21 cellular contexts compared by ENCODE assay signal in genomic region chr7:157469181-157470016, GRCh38.
DNase-seq lines count a peak whose midpoint lies in the region; ATAC-seq and TF ChIP-seq lines count a peak whose summit lies in the region.
"Had no signal": no experiment of that assay in that cellular context is flagged by ENCODE, and none has a peak within 500 bp of the region (broad histone marks: within the 10 kb centered on the region; RNA-seq: fewer than 3 reads in every experiment).

No MANE protein-coding gene starts in this region.

- peak; percentile 19 for DNase-seq in activated CD8-positive, alpha-beta T cell treated with anti-CD3 and anti-CD28 coated beads, Interleukin-2, amount 10 ng/mL, durations not matched to agents 7 days and 5 days
- no peak for DNase-seq in activated CD8-positive, alpha-beta T cell treated with anti-CD3 and anti-CD28 coated beads for 36 hours
- DNase-seq in H9 (peak; percentile 25), mesenteric fat pad (ENCODE audit: low spot score) (peak; percentile 85), NCI-H2029 (lab: John Stamatoyannopoulos, UW) (no peak), GM20000 (ENCODE audit: low spot score) (no peak)
- DNase-seq: DMS53, GDM1, KG1, NCI-H1092, NCI-H1436, NCI-H187 treated with DMSO at 0.1 percent for 48 hours, NCI-H2227 treated with DMSO at 0.1 percent for 48 hours, NCI-H510A treated with DMSO at 0.1 percent for 48 hours, NCI-H748 treated with DMSO at 0.1 percent for 48 hours, SHP77 treated with DMSO at 0.1 percent for 48 hours had no signal

- no peak overlapping the region for H2BK20ac ChIP-seq in H9 (ENCODE audit: low read depth, low read length, poor library complexity, severe bottlenecking)

- H3K23me2 ChIP-seq in H9 (ENCODE audit: insufficient read length, low read depth, low read length, poor library complexity, severe bottlenecking): no peaks in the 10 kb centered on the region

- no peak overlapping the region for H3T11ph ChIP-seq in H9 (ENCODE audit: low read length)

- H3K79me2 ChIP-seq in H9 (ENCODE audit: insufficient read depth, low read length): no peaks in the 10 kb centered on the region

- peaks cover 27% of the 10 kb centered on the region for H3K36me3 Mint-ChIP-seq in activated CD8-positive, alpha-beta T cell treated with anti-CD3 and anti-CD28 coated beads, Interleukin-2, amount 10 ng/mL, durations not matched to agents 7 days and 5 days (ENCODE audit: low read depth)
- peaks cover 11% of the 10 kb centered on the region for H3K36me3 Mint-ChIP-seq in activated CD8-positive, alpha-beta T cell treated with anti-CD3 and anti-CD28 coated beads for 36 hours (ENCODE audit: low read depth)
- peaks cover 4 to 20% (median 14%) of the 10 kb centered on the region in 3 experiments; a peak in 5 of 7 replicates for H3K36me3 Mint-ChIP-seq in H9 (ENCODE audit: insufficient read depth in 1 of 3, low read depth in 3 of 3)
- no peaks in the 10 kb centered on the region for H3K36me3 Mint-ChIP-seq in stimulated activated memory B cell treated with anti-CD40 and anti-IgM and Interleukin-4, amounts not matched to agents 10 μg/mL and 1 μg/mL and 100 μg/mL, for 72 hours

- H3K79me1 ChIP-seq in H9 (ENCODE audit: insufficient read depth, low read depth, low read length, poor library complexity, severe bottlenecking): no peaks in the 10 kb centered on the region

- H4K20me1 ChIP-seq in H9 (ENCODE audit: control insufficient read depth, insufficient read depth, insufficient read length): no peaks in the 10 kb centered on the region

- H2BK5ac ChIP-seq in H9 (ENCODE audit: insufficient read length, low read length): no peak overlapping the region

- no peak overlapping the region for H2AFZ ChIP-seq in H9 (ENCODE audit: low read length)

- no CpG with 5 or more reads among the region's 33 CpGs for WGBS in H9 (ENCODE audit: extremely low coverage, insufficient read length, low lambda C conversion rate)

- H3K23ac ChIP-seq in H9 (ENCODE audit: insufficient read length, low read depth, low read length): no peak overlapping the region

- POLR2A ChIA-PET in activated CD8-positive, alpha-beta T cell treated with anti-CD3 and anti-CD28 coated beads, Interleukin-2, amount 10 ng/mL, durations not matched to agents 7 days and 5 days (lab: Charles Lee): no interaction called here
- POLR2A ChIA-PET in activated CD8-positive, alpha-beta T cell treated with anti-CD3 and anti-CD28 coated beads for 36 hours (lab: Charles Lee): no interaction called here

- H4K5ac ChIP-seq in H9 (ENCODE audit: insufficient read length, low read depth, low read length): no peak overlapping the region

- peaks cover 34% of the 10 kb centered on the region for H3K4me1 Mint-ChIP-seq in activated CD8-positive, alpha-beta T cell treated with anti-CD3 and anti-CD28 coated beads, Interleukin-2, amount 10 ng/mL, durations not matched to agents 7 days and 5 days (ENCODE audit: low read depth)
- H3K4me1 Mint-ChIP-seq in activated CD8-positive, alpha-beta T cell treated with anti-CD3 and anti-CD28 coated beads for 36 hours (ENCODE audit: low read depth): peaks cover 25% of the 10 kb centered on the region
- H3K4me1 Mint-ChIP-seq in H9: peaks cover 19 to 26% of the 10 kb centered on the region in 2 experiments
- no peaks in the 10 kb centered on the region for H3K4me1 Mint-ChIP-seq in stimulated activated memory B cell treated with anti-CD40 and anti-IgM and Interleukin-4, amounts not matched to agents 10 μg/mL and 1 μg/mL and 100 μg/mL, for 72 hours
- H3K4me1 Mint-ChIP-seq: B cell had no signal

- H3K9me3 Mint-ChIP-seq in activated CD8-positive, alpha-beta T cell treated with anti-CD3 and anti-CD28 coated beads, Interleukin-2, amount 10 ng/mL, durations not matched to agents 7 days and 5 days (ENCODE audit: insufficient read depth): peaks cover 17% of the 10 kb centered on the region
- peaks cover 22% of the 10 kb centered on the region for H3K9me3 Mint-ChIP-seq in activated CD8-positive, alpha-beta T cell treated with anti-CD3 and anti-CD28 coated beads for 36 hours
- peaks cover 20 to 22% of the 10 kb centered on the region in 2 experiments for H3K9me3 Mint-ChIP-seq in H9
- peaks cover 15% of the 10 kb centered on the region for H3K9me3 Mint-ChIP-seq in stimulated activated memory B cell treated with anti-CD40 and anti-IgM and Interleukin-4, amounts not matched to agents 10 μg/mL and 1 μg/mL and 100 μg/mL, for 72 hours

- H3K27ac ChIP-seq in H9 (ENCODE audit: insufficient read length, low read depth, low read length): no peak overlapping the region
- H3K27ac ChIP-seq: RWPE1 had no signal

- H3K4me2 ChIP-seq in H9 (ENCODE audit: insufficient read depth, insufficient read length, low read length): no peak overlapping the region

- no peak for TF ChIP-seq CTCF in activated CD8-positive, alpha-beta T cell treated with anti-CD3 and anti-CD28 coated beads for 36 hours (IDR thresholded peaks at IDR 0.05)
- TF ChIP-seq CTCF in H9 (conservative IDR thresholded peaks at IDR 0.05) (no peak), GM20000 (IDR thresholded peaks at IDR 0.05; ENCODE audit: extremely low read depth, missing control alignments) (no peak)

- peaks cover 6% of the 10 kb centered on the region for H3K9me3 ChIP-seq in H9 (ENCODE audit: control insufficient read depth, low read depth, low read length)

- H3K18ac ChIP-seq in H9 (ENCODE audit: insufficient read length, low read depth, low read length): no peak overlapping the region

- H3K9ac ChIP-seq in H9 (ENCODE audit: extremely low read depth, insufficient read length, low read length): no peak overlapping the region

- no peak overlapping the region for H2BK15ac ChIP-seq in H9 (ENCODE audit: low read depth, low read length)

- no peaks in the 10 kb centered on the region for H3K4me1 ChIP-seq in H9 (ENCODE audit: insufficient read depth, low read length)

- intact Hi-C loops in activated CD8-positive, alpha-beta T cell treated with anti-CD3 and anti-CD28 coated beads for 36 hours (cut with micrococcal nuclease): no loop called here

- ATAC-seq in activated CD8-positive, alpha-beta T cell treated with anti-CD3 and anti-CD28 coated beads, Interleukin-2, amount 10 ng/mL, durations not matched to agents 7 days and 5 days: no peak
- ATAC-seq in activated CD8-positive, alpha-beta T cell treated with anti-CD3 and anti-CD28 coated beads for 36 hours: no peak
- ATAC-seq in stimulated activated memory B cell treated with anti-CD40 and anti-IgM and Interleukin-4, amounts not matched to agents 10 μg/mL and 1 μg/mL and 100 μg/mL, for 72 hours: peak; percentile 10
- ATAC-seq in HG03196 (IDR thresholded peaks at IDR 0.05; ENCODE audit: unreplicated experiment): no peak

- H3K4ac ChIP-seq in H9 (ENCODE audit: low read depth, low read length): no peak overlapping the region

- H3K14ac ChIP-seq in H9 (ENCODE audit: insufficient read depth, low read length): no peak overlapping the region; the same call in 1 of the 2 replicates

- H2BK120ac ChIP-seq in H9 (ENCODE audit: low read depth, low read length, poor library complexity, severe bottlenecking): no peak overlapping the region

- no peak overlapping the region for H3K56ac ChIP-seq in H9 (ENCODE audit: insufficient read length, low read depth, low read length)

- peaks cover 2% of the 10 kb centered on the region for H3K27me3 Mint-ChIP-seq in activated CD8-positive, alpha-beta T cell treated with anti-CD3 and anti-CD28 coated beads, Interleukin-2, amount 10 ng/mL, durations not matched to agents 7 days and 5 days (ENCODE audit: low read depth)
- no peaks in the 10 kb centered on the region for H3K27me3 Mint-ChIP-seq in activated CD8-positive, alpha-beta T cell treated with anti-CD3 and anti-CD28 coated beads for 36 hours
- H3K27me3 Mint-ChIP-seq in H9 (ENCODE audit: low read depth): peaks cover 72% of the 10 kb centered on the region
- H3K27me3 Mint-ChIP-seq in stimulated activated memory B cell treated with anti-CD40 and anti-IgM and Interleukin-4, amounts not matched to agents 10 μg/mL and 1 μg/mL and 100 μg/mL, for 72 hours: peaks cover 24% of the 10 kb centered on the region

- H3K27ac Mint-ChIP-seq in activated CD8-positive, alpha-beta T cell treated with anti-CD3 and anti-CD28 coated beads, Interleukin-2, amount 10 ng/mL, durations not matched to agents 7 days and 5 days: no peak overlapping the region
- H3K27ac Mint-ChIP-seq in activated CD8-positive, alpha-beta T cell treated with anti-CD3 and anti-CD28 coated beads for 36 hours: no peak overlapping the region
- H3K27ac Mint-ChIP-seq in H9: no peak overlapping the region
- H3K27ac Mint-ChIP-seq in stimulated activated memory B cell treated with anti-CD40 and anti-IgM and Interleukin-4, amounts not matched to agents 10 μg/mL and 1 μg/mL and 100 μg/mL, for 72 hours: no peak overlapping the region
- H3K27ac Mint-ChIP-seq: B cell, CD14-positive monocyte had no signal

- no peak overlapping the region for H2BK12ac ChIP-seq in H9 (ENCODE audit: insufficient read length, low read depth, low read length)

- no peak overlapping the region for H3K4me3 Mint-ChIP-seq in activated CD8-positive, alpha-beta T cell treated with anti-CD3 and anti-CD28 coated beads, Interleukin-2, amount 10 ng/mL, durations not matched to agents 7 days and 5 days
- no peak overlapping the region for H3K4me3 Mint-ChIP-seq in activated CD8-positive, alpha-beta T cell treated with anti-CD3 and anti-CD28 coated beads for 36 hours
- H3K4me3 Mint-ChIP-seq in H9: no peak overlapping the region
- no peak overlapping the region for H3K4me3 Mint-ChIP-seq in stimulated activated memory B cell treated with anti-CD40 and anti-IgM and Interleukin-4, amounts not matched to agents 10 μg/mL and 1 μg/mL and 100 μg/mL, for 72 hours
- H3K4me3 Mint-ChIP-seq: B cell, CD14-positive monocyte had no signal

- no peak overlapping the region for H2AK5ac ChIP-seq in H9 (ENCODE audit: insufficient read length, low read length)

- no peak overlapping the region for H4K8ac ChIP-seq in H9 (replicated peaks; ENCODE audit: insufficient read length, low read depth, low read length)

- CTCF ChIA-PET in activated CD8-positive, alpha-beta T cell treated with anti-CD3 and anti-CD28 coated beads, Interleukin-2, amount 10 ng/mL, durations not matched to agents 7 days and 5 days (lab: Charles Lee): no interaction called here
- CTCF ChIA-PET in activated CD8-positive, alpha-beta T cell treated with anti-CD3 and anti-CD28 coated beads for 36 hours (lab: Charles Lee): interaction anchor here (0.8 kb wide), 1 partner anchor 47 kb away, joined by 3 read pairs; no protein-coding TSS in a partner anchor

- no peaks in the 10 kb centered on the region for H3K27me3 ChIP-seq in H9 (ENCODE audit: insufficient read depth, low read length)

- no peak overlapping the region for H4K91ac ChIP-seq in H9 (ENCODE audit: insufficient read length, low read depth, low read length)

Comparison
In these comparisons a context has a peak if more than half of its experiments do, and no peak if none do; other contexts are left out.
1. DNase-seq: peak in activated CD8-positive, alpha-beta T cell treated with anti-CD3 and anti-CD28 coated beads, Interleukin-2, amount 10 ng/mL, durations not matched to agents 7 days and 5 days (single experiment), H9 (single experiment) and mesenteric fat pad (single experiment); none in activated CD8-positive, alpha-beta T cell treated with anti-CD3 and anti-CD28 coated beads for 36 hours (single experiment), NCI-H2029 (single experiment) and GM20000 (single experiment).